1 cellular context compared by ENCODE assay signal in genomic region chr16:70151941-70152509, GRCh38.
TF ChIP-seq lines count a peak whose summit lies in the region.

No MANE protein-coding gene starts in this region.

TF ChIP-seq in HepG2, 621 proteins besides CTCF, POLR2A, EP300 and RAD21 (continued from another document):
- TF ChIP-seq ZHX2 (IDR thresholded peaks at IDR 0.05; ENCODE audit: low read depth) (no peak), ZHX2 (CRISPR knock-in tag; IDR thresholded peaks at IDR 0.05; ENCODE audit: borderline replicate concordance) (no peak), HNF1B (CRISPR knock-in tag; IDR thresholded peaks at IDR 0.05) (0 out of 2 replicates have a peak, but pooled peaks have one; percentile 10), KDM5B (CRISPR knock-in tag; IDR thresholded peaks at IDR 0.05; ENCODE audit: borderline replicate concordance) (peak; percentile 17; the same call in 1 of the 2 replicates), ZNF501 (CRISPR knock-in tag; IDR thresholded peaks at IDR 0.05) (peak; percentile 61), DDIT3 (CRISPR knock-in tag; IDR thresholded peaks at IDR 0.05) (no peak), ZBTB33 (CRISPR knock-in tag; IDR thresholded peaks at IDR 0.05) (0 out of 2 replicates have a peak, but pooled peaks have one; percentile 13), FOSL2 (CRISPR knock-in tag; IDR thresholded peaks at IDR 0.05) (peak; percentile 53), TGIF2 (CRISPR knock-in tag; IDR thresholded peaks at IDR 0.05) (0 out of 2 replicates have a peak, but pooled peaks have one; percentile 15), ZNF782 (CRISPR knock-in tag; IDR thresholded peaks at IDR 0.05; ENCODE audit: borderline replicate concordance) (peak; percentile 77; the same call in 1 of the 2 replicates), KLF9 (CRISPR knock-in tag; IDR thresholded peaks at IDR 0.05; ENCODE audit: low read depth) (no peak), HMG20B (CRISPR knock-in tag; conservative IDR thresholded peaks at IDR 0.05) (0 out of 2 replicates have a peak, but pooled peaks have one; percentile 31), ZFX (CRISPR knock-in tag; IDR thresholded peaks at IDR 0.05; ENCODE audit: low read depth) (no peak), PRPF4 (IDR thresholded peaks at IDR 0.05; ENCODE audit: low read depth, low read length, poor library complexity, severe bottlenecking) (no peak), ZNF556 (CRISPR knock-in tag; IDR thresholded peaks at IDR 0.05; ENCODE audit: borderline replicate concordance) (0 out of 2 replicates have a peak, but pooled peaks have one; percentile 46), ZNF496 (CRISPR knock-in tag; IDR thresholded peaks at IDR 0.05; ENCODE audit: insufficient replicate concordance) (no peak), ZNF230 (CRISPR knock-in tag; IDR thresholded peaks at IDR 0.05) (no peak), REXO4 (CRISPR knock-in tag; IDR thresholded peaks at IDR 0.05; ENCODE audit: borderline replicate concordance) (no peak), THAP7 (CRISPR knock-in tag; IDR thresholded peaks at IDR 0.05) (peak; percentile 74)
